In the genomic region with DNA sequence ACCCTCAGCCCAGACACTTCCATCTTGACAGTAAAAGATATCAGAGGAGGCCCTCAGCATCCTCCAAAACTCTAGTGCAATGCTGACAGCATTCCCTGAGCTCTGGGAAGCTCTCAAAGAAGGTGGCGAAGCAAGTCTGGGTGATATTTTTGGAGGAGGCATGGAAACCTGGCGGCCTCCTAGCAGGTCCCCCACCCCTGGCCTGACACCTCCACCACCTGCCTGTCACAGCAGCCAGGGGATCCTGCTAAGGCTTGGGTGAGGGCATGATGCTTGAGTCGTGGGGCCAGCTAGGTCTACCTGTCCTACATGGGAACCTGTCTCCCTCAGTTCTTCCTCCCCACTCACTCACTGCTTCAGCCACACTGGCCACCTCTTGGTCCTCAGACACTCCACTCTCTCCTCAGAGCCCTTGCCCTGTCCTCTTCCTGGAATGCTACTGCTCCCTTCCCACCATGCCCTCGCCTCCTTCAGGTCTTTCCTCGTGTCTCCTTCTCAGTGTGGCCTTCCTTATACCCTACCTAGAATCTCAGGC, we compare ENCODE assay signal across 18 cellular contexts. TPM values are rescaled to one million over a fixed set of nuclear protein-coding genes. Genes with fewer than 3 reads are reported as not detected.
A peak's percentile ranks its signal among the peaks of the same experiment; 100 is the strongest.
DNase-seq lines count a peak whose midpoint lies in the region; ATAC-seq and TF ChIP-seq lines count a peak whose summit lies in the region.
"Had no signal": no experiment of that assay in that cellular context is flagged by ENCODE, and none has a peak within 500 bp of the region (broad histone marks: within the 10 kb centered on the region; RNA-seq: fewer than 3 reads in every experiment).

No MANE protein-coding gene starts in this region.

- 74 to 94% methylated on average over 4 of the region's 5 CpGs for WGBS in esophagus squamous epithelium, 2 donors

- CTCF ChIA-PET in CD4-positive, alpha-beta memory T cell (lab: Charles Lee; ENCODE audit: partially characterized antibody): no interaction called here

- H3K9me3 Mint-ChIP-seq in CD4-positive, alpha-beta memory T cell: peaks cover 0 to 6% (median 0%) of the 10 kb centered on the region in 8 donors
- H3K9me3 Mint-ChIP-seq in HFFc6: peaks cover 5% of the 10 kb centered on the region
- H3K9me3 Mint-ChIP-seq in T-helper 2 cell treated with Interferon-gamma antibody and Interleukin-4, amounts not matched to agents 5 μg/mL and 100 μg/mL, for 36 hours: peaks cover 4% of the 10 kb centered on the region
- H3K9me3 Mint-ChIP-seq: activated T-helper 17 cell treated with anti-CD3 and anti-CD28 coated beads, Interleukin-2, amount 50 U/mL, for 72 hours; neural crest cell had no signal

- TF ChIP-seq CTCF in HFFc6 (IDR thresholded peaks at IDR 0.05) (no peak), esophagus squamous epithelium (IDR thresholded peaks at IDR 0.05) (no peak), retinal pigment epithelial cell (conservative IDR thresholded peaks at IDR 0.05; ENCODE audit: low read depth, low read length) (no peak), left lung (IDR thresholded peaks at IDR 0.05) (no peak)

- TF ChIP-seq POLR2A in esophagus squamous epithelium (IDR thresholded peaks at IDR 0.05): no peak

- H3K4me1 Mint-ChIP-seq in CD4-positive, alpha-beta memory T cell: peaks cover 34 to 85% (median 55%) of the 10 kb centered on the region in 4 donors
- H3K4me1 Mint-ChIP-seq in HFFc6 (ENCODE audit: low read depth): peaks cover 35% of the 10 kb centered on the region
- H3K4me1 Mint-ChIP-seq in T-helper 2 cell treated with Interferon-gamma antibody and Interleukin-4, amounts not matched to agents 5 μg/mL and 100 μg/mL, for 36 hours (ENCODE audit: low read depth): peaks cover 31% of the 10 kb centered on the region

- H3K27ac Mint-ChIP-seq in CD4-positive, alpha-beta memory T cell: peak overlapping the region in 6 of 7 donors; percentile 63 to 94 (median 84)
- H3K27ac Mint-ChIP-seq in HFFc6: peak overlapping the region; percentile 22; the same call in 1 of the 2 replicates
- no peak overlapping the region for H3K27ac Mint-ChIP-seq in T-helper 2 cell treated with Interferon-gamma antibody and Interleukin-4, amounts not matched to agents 5 μg/mL and 100 μg/mL, for 36 hours
- H3K27ac Mint-ChIP-seq: activated CD4-positive, alpha-beta memory T cell treated with anti-CD3 and anti-CD28 coated beads, Interleukin-2, amount 10 ng/mL, durations not matched to agents 7 days and 5 days; activated T-helper 17 cell treated with anti-CD3 and anti-CD28 coated beads, Interleukin-2, amount 50 U/mL, for 72 hours had no signal

- H3K4me3 Mint-ChIP-seq in CD4-positive, alpha-beta memory T cell: peak overlapping the region in 2 of 8 donors; percentile 2 to 12
- no peak overlapping the region for H3K4me3 Mint-ChIP-seq in HFFc6
- H3K4me3 Mint-ChIP-seq in T-helper 2 cell treated with Interferon-gamma antibody and Interleukin-4, amounts not matched to agents 5 μg/mL and 100 μg/mL, for 36 hours: no peak overlapping the region
- H3K4me3 Mint-ChIP-seq: activated CD4-positive, alpha-beta memory T cell treated with anti-CD3 and anti-CD28 coated beads, Interleukin-2, amount 10 ng/mL, durations not matched to agents 7 days and 5 days; activated T-helper 17 cell treated with anti-CD3 and anti-CD28 coated beads, Interleukin-2, amount 50 U/mL, for 72 hours; neural crest cell had no signal

- intact Hi-C loops in CD4-positive, alpha-beta memory T cell (cut with micrococcal nuclease): no loop called here
- intact Hi-C loops in esophagus squamous epithelium (cut with DNase I) (no loop called here), left lung (cut with DNase I) (no loop called here)

- H3K27me3 ChIP-seq in CD4-positive, alpha-beta memory T cell (ENCODE audit: insufficient read depth, low read length): no peaks in the 10 kb centered on the region
- no peaks in the 10 kb centered on the region for H3K27me3 ChIP-seq in esophagus squamous epithelium
- H3K27me3 ChIP-seq in left lung: no peaks in the 10 kb centered on the region

- POLR2A ChIA-PET in CD4-positive, alpha-beta memory T cell (lab: Charles Lee; ENCODE audit: partially characterized antibody): interaction anchor here (1.0 to 13.6 kb wide), 2 partner anchors 7 to 8 kb away, joined by 4 to 327 read pairs; a partner anchor contains a TSS

- H3K36me3 Mint-ChIP-seq in CD4-positive, alpha-beta memory T cell: peaks cover 33 to 53% of the 10 kb centered on the region in 2 donors
- peaks cover 9% of the 10 kb centered on the region for H3K36me3 Mint-ChIP-seq in HFFc6 (ENCODE audit: low read depth)
- H3K36me3 Mint-ChIP-seq in T-helper 2 cell treated with Interferon-gamma antibody and Interleukin-4, amounts not matched to agents 5 μg/mL and 100 μg/mL, for 36 hours (ENCODE audit: low read depth): peaks cover 53% of the 10 kb centered on the region

- no peaks in the 10 kb centered on the region for H3K9me3 ChIP-seq in CD4-positive, alpha-beta memory T cell (ENCODE audit: control insufficient read depth in 1 of 2, low read length in 2 of 2)
- no peaks in the 10 kb centered on the region for H3K9me3 ChIP-seq in esophagus squamous epithelium
- H3K9me3 ChIP-seq in left lung: peaks cover 0 to 7% of the 10 kb centered on the region in 2 donors

- no peak overlapping the region for H3K4me3 ChIP-seq in CD4-positive, alpha-beta memory T cell (ENCODE audit: low read length in 2 of 2)
- no peak overlapping the region for H3K4me3 ChIP-seq in esophagus squamous epithelium
- H3K4me3 ChIP-seq in retinal pigment epithelial cell (ENCODE audit: low read length): peak overlapping the region; percentile 27
- no peak overlapping the region for H3K4me3 ChIP-seq in left lung
- H3K4me3 ChIP-seq: PC-9 had no signal

- H3K36me3 ChIP-seq in CD4-positive, alpha-beta memory T cell (ENCODE audit: insufficient read depth, low read length): no peaks in the 10 kb centered on the region
- H3K36me3 ChIP-seq in esophagus squamous epithelium (peaks cover 0 to 95% (median 6%) of the 10 kb centered on the region in 3 donors), left lung (peaks cover 0 to 10% of the 10 kb centered on the region in 2 donors)

- DNase-seq in CD4-positive, alpha-beta memory T cell: no peak
- DNase-seq in HFFc6 (no peak), esophagus squamous epithelium (lab: John Stamatoyannopoulos, UW) (no peak), retinal pigment epithelial cell (ENCODE audit: low read depth) (no peak), HT-29 (ENCODE audit: low spot score) (no peak), left lung (no peak)
- DNase-seq in T-helper 2 cell treated with Interferon-gamma antibody and Interleukin-4, amounts not matched to agents 5 μg/mL and 100 μg/mL, for 36 hours (ENCODE audit: low spot score): no peak
- DNase-seq: activated CD4-positive, alpha-beta memory T cell treated with anti-CD3 and anti-CD28 coated beads, Interleukin-2, amount 10 ng/mL, durations not matched to agents 7 days and 5 days; amygdala; NCI-H2081 treated with DMSO at 0.1 percent for 48 hours; PC-9; retina had no signal

- peaks cover 23% of the 10 kb centered on the region for H3K4me1 ChIP-seq in CD4-positive, alpha-beta memory T cell (ENCODE audit: insufficient read depth, low read length)
- H3K4me1 ChIP-seq in esophagus squamous epithelium (peaks cover 10 to 81% (median 33%) of the 10 kb centered on the region in 3 donors), left lung (peaks cover 9 to 28% of the 10 kb centered on the region in 2 donors)

- no peak for ATAC-seq in HG03439 (IDR thresholded peaks at IDR 0.05; ENCODE audit: unreplicated experiment)
- no peak for ATAC-seq in left lung
- ATAC-seq: activated T-helper 17 cell treated with anti-CD3 and anti-CD28 coated beads, Interleukin-2, amount 50 U/mL, for 72 hours had no signal

- no peak overlapping the region for H3K27ac ChIP-seq in CD4-positive, alpha-beta memory T cell (ENCODE audit: low read depth, low read length)
- H3K27ac ChIP-seq in esophagus squamous epithelium (peak overlapping the region in 3 of 4 donors; percentile 0 to 63 (median 13)), left lung (no peak overlapping the region)

- H3K27me3 Mint-ChIP-seq in CD4-positive, alpha-beta memory T cell: no peaks in the 10 kb centered on the region
- H3K27me3 Mint-ChIP-seq in HFFc6 (ENCODE audit: insufficient read depth): peaks cover 6% of the 10 kb centered on the region; the same call in 1 of the 2 replicates
- H3K27me3 Mint-ChIP-seq in T-helper 2 cell treated with Interferon-gamma antibody and Interleukin-4, amounts not matched to agents 5 μg/mL and 100 μg/mL, for 36 hours (ENCODE audit: low read depth): no peaks in the 10 kb centered on the region
- H3K27me3 Mint-ChIP-seq: activated CD4-positive, alpha-beta memory T cell treated with anti-CD3 and anti-CD28 coated beads, Interleukin-2, amount 10 ng/mL, durations not matched to agents 7 days and 5 days; activated T-helper 17 cell treated with anti-CD3 and anti-CD28 coated beads, Interleukin-2, amount 50 U/mL, for 72 hours had no signal

RNA-seq across cellular contexts. Expression of a gene that starts 8.5 kb away (rescaled TPM):
- 10 to 100 TPM; 87.4 to 91.8 TPM for total RNA-seq in CD4-positive, alpha-beta memory T cell
- 10 to 100 TPM; 30.1 to 40.5 TPM for polyA plus RNA-seq in CD4-positive, alpha-beta memory T cell
- 10 to 100 TPM in 4 of 6 experiments, 1 to 10 TPM in 2; 6.0 to 29.1 (median 27.1) TPM for total RNA-seq in HFFc6 (2021; fragmentation: NEBNext Ultra II Directional; extraction: Animal tissue kit (Norgen Biotek cat#: 25700))
- total RNA-seq in esophagus squamous epithelium (100 to 1,000 TPM in 3 of 4 donors, 10 to 100 TPM in 1; 87.7 to 166 (median 117) TPM), left lung (100 to 1,000 TPM in 1 of 2 donors, 10 to 100 TPM in 1; 53.6 to 120 TPM)
- total RNA-seq in HT-29 (2014; rRNA removed; shearing (Covaris generic)): 84.8 and 90.2 TPM in 2 replicates

RNA-seq across cellular contexts. Expression of a gene that starts 34.3 kb away (rescaled TPM):
- not detected for total RNA-seq in CD4-positive, alpha-beta memory T cell
- polyA plus RNA-seq in CD4-positive, alpha-beta memory T cell: not detected
- total RNA-seq in HFFc6 (2021; fragmentation: NEBNext Ultra II Directional; extraction: Animal tissue kit (Norgen Biotek cat#: 25700)): not detected
- total RNA-seq in esophagus squamous epithelium (not detected), left lung (not detected)
- not detected in 2 replicates for total RNA-seq in HT-29 (2014; rRNA removed; shearing (Covaris generic))
- total RNA-seq: activated CD4-positive, alpha-beta memory T cell treated with anti-CD3 and anti-CD28 coated beads, Interleukin-2, amount 10 ng/mL, durations not matched to agents 7 days and 5 days; activated T-helper 17 cell treated with anti-CD3 and anti-CD28 coated beads, Interleukin-2, amount 50 U/mL, for 72 hours; cerebellum; frontal cortex; lung microvascular endothelial cell; neural crest cell; PC-9 had no signal

Comparison
In these comparisons a context has a peak if more than half of its experiments do, and no peak if none do; other contexts are left out.
1. H3K27ac ChIP-seq: peak in esophagus squamous epithelium (3 of 4); none in CD4-positive, alpha-beta memory T cell (single experiment) and left lung (0 of 2).